4 cellular contexts compared by ENCODE assay signal in genomic region chr10:72928798-72929197, GRCh38.
TF ChIP-seq lines count a peak whose summit lies in the region.

No MANE protein-coding gene starts in this region.

TF ChIP-seq in HepG2, 621 proteins besides CTCF, POLR2A, EP300 and RAD21:
- 0 out of 2 replicates have a peak, but pooled peaks have one; percentile 18 for TF ChIP-seq ZNF121 (CRISPR knock-in tag; IDR thresholded peaks at IDR 0.05)
- TF ChIP-seq KLF6 (CRISPR knock-in tag; IDR thresholded peaks at IDR 0.05) = no peak
- TF ChIP-seq MTF2 (CRISPR knock-in tag; IDR thresholded peaks at IDR 0.05; ENCODE audit: borderline replicate concordance) = no peak
- no peak for TF ChIP-seq ZNF772 (CRISPR knock-in tag; IDR thresholded peaks at IDR 0.05)

TF ChIP-seq in HEK293, 187 proteins besides CTCF, POLR2A, EP300 and RAD21:
- TF ChIP-seq PRDM1 (tag by site-specific recombination; IDR thresholded peaks at IDR 0.05) (no peak), ZNF214 (tag by site-specific recombination; IDR thresholded peaks at IDR 0.05; ENCODE audit: borderline replicate concordance) (no peak), ZNF777 (tag by site-specific recombination; IDR thresholded peaks at IDR 0.05; ENCODE audit: borderline replicate concordance) (no peak), ZNF121 (tag by site-specific recombination; IDR thresholded peaks at IDR 0.05) (peak; percentile 75; the same call in 1 of the 2 replicates), ZNF560 (tag by site-specific recombination; IDR thresholded peaks at IDR 0.05; ENCODE audit: borderline replicate concordance) (no peak)
TF ChIP-seq in HEK293: peak in this region for 1.

TF ChIP-seq in WTC11, 78 proteins besides CTCF, POLR2A, EP300 and RAD21:
- TF ChIP-seq ZNF121 (CRISPR knock-in tag; IDR thresholded peaks at IDR 0.05) = peak; percentile 62
- no peak for TF ChIP-seq JUN (CRISPR knock-in tag; IDR thresholded peaks at IDR 0.05)
TF ChIP-seq in WTC11: peak in this region for 1.

TF ChIP-seq in K562, 482 proteins besides CTCF, POLR2A, EP300 and RAD21:
- TF ChIP-seq RBM25 (IDR thresholded peaks at IDR 0.05; ENCODE audit: low read depth, low read length, severe bottlenecking) = peak; percentile 40
- TF ChIP-seq SRSF7 (optimal IDR thresholded peaks at IDR 0.05; ENCODE audit: low read depth, low read length) = no peak
- TF ChIP-seq FOXJ2 (tag; IDR thresholded peaks at IDR 0.05) = no peak
- TF ChIP-seq ZNF121 (CRISPR knock-in tag; conservative IDR thresholded peaks at IDR 0.05) = peak; percentile 92
TF ChIP-seq in K562: peak in this region for 2.
